In the genomic region with DNA sequence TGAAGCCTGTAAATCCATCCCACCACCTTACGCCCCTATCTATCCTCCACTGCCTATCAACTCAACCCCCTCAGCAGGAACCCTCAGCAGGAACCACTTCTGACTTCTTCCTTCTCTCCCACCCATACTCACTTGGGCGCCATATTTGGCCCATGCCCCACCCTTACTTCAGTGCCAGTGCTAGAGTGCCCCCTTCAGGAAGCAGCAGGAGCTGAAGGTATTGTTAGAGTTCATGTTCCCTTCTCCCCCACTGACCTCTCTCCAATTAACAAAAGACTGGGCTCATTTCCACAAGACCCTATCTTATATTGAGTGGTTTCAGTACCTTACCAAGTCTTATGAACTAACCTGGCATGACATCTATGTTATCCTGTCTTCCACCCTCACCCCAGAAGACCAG, we compare ENCODE assay signal across 2 cellular contexts.
TF ChIP-seq lines count a peak whose summit lies in the region.

No MANE protein-coding gene starts in this region.

TF ChIP-seq in HCT116, 20 proteins besides CTCF, POLR2A, EP300 and RAD21:
- no peak for TF ChIP-seq JUND (IDR thresholded peaks at IDR 0.05)
- no peak for TF ChIP-seq EGR1 (IDR thresholded peaks at IDR 0.05; ENCODE audit: low read depth)
- TF ChIP-seq CBX3 (IDR thresholded peaks at IDR 0.05; ENCODE audit: low read depth), result no peak
- no peak for TF ChIP-seq FOSL1 (IDR thresholded peaks at IDR 0.05; ENCODE audit: low read depth)
- TF ChIP-seq EZH2 (IDR thresholded peaks at IDR 0.05), result no peak
- TF ChIP-seq YY1 (IDR thresholded peaks at IDR 0.05; ENCODE audit: extremely low read depth, insufficient replicate concordance, low read depth, low read length), result no peak
- no peak for TF ChIP-seq ZNF274 (IDR thresholded peaks at IDR 0.05; ENCODE audit: low read depth, low read length)
- TF ChIP-seq ZFX (IDR thresholded peaks at IDR 0.05), result no peak
- TF ChIP-seq, protein P1, sequence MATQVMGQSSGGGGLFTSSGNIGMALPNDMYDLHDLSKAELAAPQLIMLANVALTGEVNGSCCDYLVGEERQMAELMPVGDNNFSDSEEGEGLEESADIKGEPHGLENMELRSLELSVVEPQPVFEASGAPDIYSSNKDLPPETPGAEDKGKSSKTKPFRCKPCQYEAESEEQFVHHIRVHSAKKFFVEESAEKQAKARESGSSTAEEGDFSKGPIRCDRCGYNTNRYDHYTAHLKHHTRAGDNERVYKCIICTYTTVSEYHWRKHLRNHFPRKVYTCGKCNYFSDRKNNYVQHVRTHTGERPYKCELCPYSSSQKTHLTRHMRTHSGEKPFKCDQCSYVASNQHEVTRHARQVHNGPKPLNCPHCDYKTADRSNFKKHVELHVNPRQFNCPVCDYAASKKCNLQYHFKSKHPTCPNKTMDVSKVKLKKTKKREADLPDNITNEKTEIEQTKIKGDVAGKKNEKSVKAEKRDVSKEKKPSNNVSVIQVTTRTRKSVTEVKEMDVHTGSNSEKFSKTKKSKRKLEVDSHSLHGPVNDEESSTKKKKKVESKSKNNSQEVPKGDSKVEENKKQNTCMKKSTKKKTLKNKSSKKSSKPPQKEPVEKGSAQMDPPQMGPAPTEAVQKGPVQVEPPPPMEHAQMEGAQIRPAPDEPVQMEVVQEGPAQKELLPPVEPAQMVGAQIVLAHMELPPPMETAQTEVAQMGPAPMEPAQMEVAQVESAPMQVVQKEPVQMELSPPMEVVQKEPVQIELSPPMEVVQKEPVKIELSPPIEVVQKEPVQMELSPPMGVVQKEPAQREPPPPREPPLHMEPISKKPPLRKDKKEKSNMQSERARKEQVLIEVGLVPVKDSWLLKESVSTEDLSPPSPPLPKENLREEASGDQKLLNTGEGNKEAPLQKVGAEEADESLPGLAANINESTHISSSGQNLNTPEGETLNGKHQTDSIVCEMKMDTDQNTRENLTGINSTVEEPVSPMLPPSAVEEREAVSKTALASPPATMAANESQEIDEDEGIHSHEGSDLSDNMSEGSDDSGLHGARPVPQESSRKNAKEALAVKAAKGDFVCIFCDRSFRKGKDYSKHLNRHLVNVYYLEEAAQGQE (IDR thresholded peaks at IDR 0.05; ENCODE audit: low read depth), result no peak
- TF ChIP-seq, protein P2, sequence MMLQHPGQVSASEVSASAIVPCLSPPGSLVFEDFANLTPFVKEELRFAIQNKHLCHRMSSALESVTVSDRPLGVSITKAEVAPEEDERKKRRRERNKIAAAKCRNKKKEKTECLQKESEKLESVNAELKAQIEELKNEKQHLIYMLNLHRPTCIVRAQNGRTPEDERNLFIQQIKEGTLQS (IDR thresholded peaks at IDR 0.05), result no peak
- TF ChIP-seq POLR2AphosphoS5 (IDR thresholded peaks at IDR 0.05; ENCODE audit: low read depth, low read length), result no peak
- TF ChIP-seq SP1 (IDR thresholded peaks at IDR 0.05; ENCODE audit: low read depth), result no peak
- no peak for TF ChIP-seq EZH2phosphoT487 (IDR thresholded peaks at IDR 0.05; ENCODE audit: borderline replicate concordance)

TF ChIP-seq in H1, 55 proteins besides CTCF, POLR2A, EP300 and RAD21:
- TF ChIP-seq TCF12 (IDR thresholded peaks at IDR 0.05; ENCODE audit: low read depth, low read length) (no peak), MAFK (IDR thresholded peaks at IDR 0.05; ENCODE audit: low read depth, low read length) (no peak), RNF2 (IDR thresholded peaks at IDR 0.05; ENCODE audit: borderline replicate concordance, low read depth, low read length, missing control alignments, poor library complexity, severe bottlenecking) (no peak), SIX5 (IDR thresholded peaks at IDR 0.05; ENCODE audit: low read depth, low read length) (no peak), TBP (IDR thresholded peaks at IDR 0.05; ENCODE audit: low read depth, low read length) (no peak), HDAC6 (IDR thresholded peaks at IDR 0.05; ENCODE audit: low read depth, low read length) (no peak), KDM1A (IDR thresholded peaks at IDR 0.05; ENCODE audit: borderline replicate concordance, low read length) (no peak), KDM4A (IDR thresholded peaks at IDR 0.05; ENCODE audit: low read depth, low read length, severe bottlenecking) (no peak), RBBP5 (IDR thresholded peaks at IDR 0.05; ENCODE audit: borderline replicate concordance, low read depth, low read length) (no peak), CREB1 (IDR thresholded peaks at IDR 0.05) (no peak), SRF (IDR thresholded peaks at IDR 0.05; ENCODE audit: low read depth, low read length) (no peak)
